ENCODE assay signal across 21 cellular contexts in the genomic region with DNA sequence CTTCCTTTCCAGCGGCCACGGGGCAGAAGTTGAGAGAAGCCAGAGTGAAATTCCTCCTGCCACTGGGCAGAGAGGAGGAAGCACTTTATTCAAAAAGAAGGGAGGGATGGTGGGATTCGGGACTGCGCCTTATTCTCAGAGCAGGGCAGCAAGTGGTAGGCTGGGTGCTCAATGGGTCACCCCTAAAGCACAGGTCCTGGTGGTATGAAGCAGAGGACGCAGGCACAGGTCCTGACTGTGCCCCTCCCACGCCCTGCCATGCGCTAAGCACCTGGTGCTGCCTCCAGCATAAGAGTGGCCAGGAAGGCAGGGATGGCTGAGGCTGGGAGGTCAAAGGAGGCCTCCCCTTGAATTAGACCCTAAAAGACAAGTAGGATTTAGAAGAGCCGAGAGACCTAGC. TPM values are rescaled to one million over a fixed set of nuclear protein-coding genes. Genes with fewer than 3 reads are reported as not detected.
DNase-seq lines count a peak whose midpoint lies in the region; ATAC-seq and TF ChIP-seq lines count a peak whose summit lies in the region.
"Had no signal": no experiment of that assay in that cellular context is flagged by ENCODE, and none has a peak within 500 bp of the region (broad histone marks: within the 10 kb centered on the region; RNA-seq: fewer than 3 reads in every experiment).

No MANE protein-coding gene starts in this region.

- H3K9me3 ChIP-seq in SK-N-SH (no peaks in the 10 kb centered on the region), neuronal stem cell (replicated peaks in 1 of 2; ENCODE audit: control insufficient read depth in 2 of 2, insufficient read depth in 1 of 2, low read depth in 1 of 2, low read length in 2 of 2) (no peaks in the 10 kb centered on the region), lower lobe of right lung (no peaks in the 10 kb centered on the region)
- H3K9me3 ChIP-seq: Peyer's patch had no signal

- H2AK5ac ChIP-seq in neuronal stem cell (ENCODE audit: low read depth, low read length): no peak overlapping the region

- H3K79me2 ChIP-seq in SK-N-SH (ENCODE audit: insufficient read depth): no peaks in the 10 kb centered on the region

- H3K4me2 ChIP-seq in SK-N-SH (no peak overlapping the region), neuronal stem cell (ENCODE audit: insufficient read depth, low read length, poor library complexity, severe bottlenecking) (no peak overlapping the region)

- no peak for TF ChIP-seq RAD21 in SK-N-SH (IDR thresholded peaks at IDR 0.05; ENCODE audit: low read length)

- H4K91ac ChIP-seq in neuronal stem cell (ENCODE audit: low read depth, low read length, poor library complexity): no peak overlapping the region

- H3K9me2 ChIP-seq in SK-N-SH: no peaks in the 10 kb centered on the region

- no peak overlapping the region for H3K14ac ChIP-seq in neuronal stem cell (ENCODE audit: low read length)

- POLR2A ChIA-PET in SK-N-SH (lab: Yijun Ruan, JAX): no interaction called here

- H2BK15ac ChIP-seq in neuronal stem cell (ENCODE audit: low read length): peak overlapping the region; percentile 19

- no peak for TF ChIP-seq EP300 in SK-N-SH (IDR thresholded peaks at IDR 0.05; ENCODE audit: borderline replicate concordance in 1 of 2, low read depth in 1 of 2, low read length in 1 of 2)

- no peaks in the 10 kb centered on the region for H4K20me1 ChIP-seq in SK-N-SH (ENCODE audit: insufficient read depth)

- H4K8ac ChIP-seq in neuronal stem cell (ENCODE audit: low read depth, low read length): no peak overlapping the region

- no peak overlapping the region for H2BK120ac ChIP-seq in neuronal stem cell (ENCODE audit: low read depth, low read length)

- H3K27me3 ChIP-seq in SK-N-SH (ENCODE audit: insufficient read depth) (peaks cover 40% of the 10 kb centered on the region), H7 (ENCODE audit: control insufficient read depth, insufficient read depth, low read length) (peaks cover 33% of the 10 kb centered on the region), neuronal stem cell (ENCODE audit: control insufficient read depth in 3 of 3, insufficient read depth in 3 of 3, low read depth in 1 of 3, low read length in 3 of 3) (peaks cover 0 to 88% (median 57%) of the 10 kb centered on the region in 3 experiments), lower lobe of right lung (ENCODE audit: low read depth) (peaks cover 78% of the 10 kb centered on the region)

- H3K9ac ChIP-seq in SK-N-SH: no peak overlapping the region
- no peak overlapping the region for H3K9ac ChIP-seq in neuronal stem cell (ENCODE audit: low read depth, low read length, poor library complexity)
- H3K9ac ChIP-seq: GM23248 had no signal

- H2AFZ ChIP-seq in SK-N-SH (ENCODE audit: low read depth) (no peak overlapping the region), neuronal stem cell (ENCODE audit: low read length) (no peak overlapping the region)
- H2AFZ ChIP-seq: GM23248 had no signal

- peaks cover 0 to 4% of the 10 kb centered on the region in 2 experiments; a peak in 1 of 4 replicates for H3K4me1 ChIP-seq in SK-N-SH (ENCODE audit: control insufficient read depth in 1 of 2, insufficient read depth in 2 of 2, low read depth in 1 of 2, low read length in 1 of 2)
- peaks cover 4 to 10% of the 10 kb centered on the region in 2 donors for H3K4me1 ChIP-seq in neuronal stem cell (ENCODE audit: control insufficient read depth in 2 of 2, insufficient read depth in 1 of 2, low read depth in 1 of 2, low read length in 2 of 2)
- peaks cover 12% of the 10 kb centered on the region for H3K4me1 ChIP-seq in lower lobe of right lung

- 51% methylated on average over 5 of the region's 8 CpGs for WGBS in SK-N-SH (ENCODE audit: low lambda C conversion rate)
- no CpG with 5 or more reads among the region's 8 CpGs for WGBS in neuronal stem cell (ENCODE audit: extremely low coverage in 2 of 2, insufficient read length in 2 of 2, insufficient replicate concordance in 1 of 2), 2 donors

- no peak overlapping the region for H3K4me3 ChIP-seq in SK-N-SH (ENCODE audit: low read depth in 2 of 2, low read length in 1 of 2)
- no peak overlapping the region for H3K4me3 ChIP-seq in H7 (ENCODE audit: insufficient read depth, low read depth, low read length)
- no peak overlapping the region for H3K4me3 ChIP-seq in neuronal stem cell (ENCODE audit: low read length in 2 of 2)
- no peak overlapping the region for H3K4me3 ChIP-seq in lower lobe of right lung
- H3K4me3 ChIP-seq: GM12878, GM23248, Peyer's patch had no signal

- no peak overlapping the region for H2BK5ac ChIP-seq in neuronal stem cell (ENCODE audit: low read length)

- H3F3A ChIP-seq in SK-N-SH (replicated peaks; ENCODE audit: insufficient read depth): no peaks in the 10 kb centered on the region

- ATAC-seq in SK-N-SH treated with all-trans-retinoic acid at 6 μM for 48 hours: no peak
- ATAC-seq in lower lobe of right lung: no peak
- ATAC-seq in HG02588 (IDR thresholded peaks at IDR 0.05; ENCODE audit: unreplicated experiment): no peak
- ATAC-seq: GM12878 had no signal

- DNase-seq in SK-N-SH (peak; percentile 19), H7 (peak; percentile 58), ecto neural progenitor cell (ENCODE audit: low spot score) (peak; percentile 40), neuronal stem cell (ENCODE audit: low spot score) (no peak), lower lobe of right lung (no peak), GM20000 (ENCODE audit: low spot score) (no peak)
- DNase-seq: C1 segment of cervical spinal cord, DMS79, GM23248, KG1, NCI-H1092, NCI-H1694, NCI-H2107, NCI-H226, NCI-H526 treated with DMSO at 0.1 percent for 48 hours, SHP77 had no signal

- TF ChIP-seq CTCF in SK-N-SH (IDR thresholded peaks at IDR 0.05): no peak
- TF ChIP-seq CTCF in lower lobe of right lung (IDR thresholded peaks at IDR 0.05): no peak
- TF ChIP-seq CTCF in GM20000 (IDR thresholded peaks at IDR 0.05; ENCODE audit: extremely low read depth, missing control alignments): no peak

- CTCF ChIA-PET in SK-N-SH (lab: Yijun Ruan, JAX): interaction anchor here (1.9 to 11.2 kb wide), 3 partner anchors 13 to 385 kb away, joined by 7 to 204 read pairs (median 85); no protein-coding TSS in a partner anchor

- no peak overlapping the region for H2BK12ac ChIP-seq in neuronal stem cell (ENCODE audit: low read length)

- no peak overlapping the region for H3K4ac ChIP-seq in neuronal stem cell (ENCODE audit: low read length)

- intact Hi-C loops in lower lobe of right lung (cut with DNase I): no loop called here

- H3K36me3 ChIP-seq in SK-N-SH (replicated peaks in 1 of 2; ENCODE audit: control insufficient read depth in 1 of 2, insufficient read depth in 2 of 2, low read length in 1 of 2) (no peaks in the 10 kb centered on the region), H7 (replicated peaks; ENCODE audit: control insufficient read depth, insufficient read depth, low read length) (no peaks in the 10 kb centered on the region), neuronal stem cell (replicated peaks in 1 of 2; ENCODE audit: control insufficient read depth in 2 of 2, insufficient read depth in 2 of 2, low read length in 2 of 2) (no peaks in the 10 kb centered on the region), lower lobe of right lung (no peaks in the 10 kb centered on the region)
- H3K36me3 ChIP-seq: Peyer's patch had no signal

- H3K23ac ChIP-seq in neuronal stem cell (ENCODE audit: low read depth, low read length, poor library complexity): no peak overlapping the region

- H3K27ac ChIP-seq in SK-N-SH (ENCODE audit: low read depth in 2 of 2, low read length in 1 of 2) (no peak overlapping the region), neuronal stem cell (replicated peaks; ENCODE audit: low read length) (no peak overlapping the region), lower lobe of right lung (no peak overlapping the region)
- H3K27ac ChIP-seq: GM23248, Peyer's patch had no signal

- peak overlapping the region; percentile 67 for H3K18ac ChIP-seq in neuronal stem cell (ENCODE audit: low read length)

- H3K79me1 ChIP-seq in neuronal stem cell (ENCODE audit: low read depth, low read length): no peaks in the 10 kb centered on the region

TF ChIP-seq in SK-N-SH, 30 proteins besides CTCF, POLR2A, EP300 and RAD21 (continues in another document):
- TF ChIP-seq, protein P1, sequence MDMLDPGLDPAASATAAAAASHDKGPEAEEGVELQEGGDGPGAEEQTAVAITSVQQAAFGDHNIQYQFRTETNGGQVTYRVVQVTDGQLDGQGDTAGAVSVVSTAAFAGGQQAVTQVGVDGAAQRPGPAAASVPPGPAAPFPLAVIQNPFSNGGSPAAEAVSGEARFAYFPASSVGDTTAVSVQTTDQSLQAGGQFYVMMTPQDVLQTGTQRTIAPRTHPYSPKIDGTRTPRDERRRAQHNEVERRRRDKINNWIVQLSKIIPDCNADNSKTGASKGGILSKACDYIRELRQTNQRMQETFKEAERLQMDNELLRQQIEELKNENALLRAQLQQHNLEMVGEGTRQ (IDR thresholded peaks at IDR 0.05; ENCODE audit: borderline replicate concordance, low read depth, low read length): no peak

TF ChIP-seq in SK-N-SH treated with all-trans-retinoic acid at 6 μM for 48 hours, 23 proteins besides CTCF, POLR2A, EP300 and RAD21 (continues in another document):
- TF ChIP-seq ZFP30 (CRISPR knock-in tag; IDR thresholded peaks at IDR 0.05): no peak
- no peak for TF ChIP-seq GLIS3 (CRISPR knock-in tag; IDR thresholded peaks at IDR 0.05)
- TF ChIP-seq ARNTL (CRISPR knock-in tag; IDR thresholded peaks at IDR 0.05; ENCODE audit: borderline replicate concordance, low read depth): no peak
- TF ChIP-seq SNAI2 (CRISPR knock-in tag; IDR thresholded peaks at IDR 0.05): no peak
- TF ChIP-seq, protein P2, sequence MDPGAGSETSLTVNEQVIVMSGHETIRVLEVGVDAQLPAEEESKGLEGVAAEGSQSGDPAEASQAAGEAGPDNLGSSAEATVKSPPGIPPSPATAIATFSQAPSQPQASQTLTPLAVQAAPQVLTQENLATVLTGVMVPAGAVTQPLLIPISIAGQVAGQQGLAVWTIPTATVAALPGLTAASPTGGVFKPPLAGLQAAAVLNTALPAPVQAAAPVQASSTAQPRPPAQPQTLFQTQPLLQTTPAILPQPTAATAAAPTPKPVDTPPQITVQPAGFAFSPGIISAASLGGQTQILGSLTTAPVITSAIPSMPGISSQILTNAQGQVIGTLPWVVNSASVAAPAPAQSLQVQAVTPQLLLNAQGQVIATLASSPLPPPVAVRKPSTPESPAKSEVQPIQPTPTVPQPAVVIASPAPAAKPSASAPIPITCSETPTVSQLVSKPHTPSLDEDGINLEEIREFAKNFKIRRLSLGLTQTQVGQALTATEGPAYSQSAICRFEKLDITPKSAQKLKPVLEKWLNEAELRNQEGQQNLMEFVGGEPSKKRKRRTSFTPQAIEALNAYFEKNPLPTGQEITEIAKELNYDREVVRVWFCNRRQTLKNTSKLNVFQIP (CRISPR knock-in tag; IDR thresholded peaks at IDR 0.05; ENCODE audit: borderline replicate concordance, low read depth): no peak
- no peak for TF ChIP-seq ZNF70 (CRISPR knock-in tag; IDR thresholded peaks at IDR 0.05)
- no peak for TF ChIP-seq TCF4 (CRISPR knock-in tag; IDR thresholded peaks at IDR 0.05; ENCODE audit: borderline replicate concordance)
- TF ChIP-seq ZFP3 (CRISPR knock-in tag; IDR thresholded peaks at IDR 0.05): no peak

RNA-seq across cellular contexts. Expression of a gene that starts 4.9 kb away (rescaled TPM):
- polyA plus RNA-seq in SK-N-SH (2012; rRNA removed): not detected in 2 replicates
- polyA plus RNA-seq in SK-N-SH (2012; cell fraction: cytosol; rRNA removed): not detected in 2 replicates
- 0.04 and 0.05 TPM in 2 replicates for polyA plus RNA-seq in SK-N-SH (2012; cell fraction: nucleus; rRNA removed)
- total RNA-seq in H7 (2014; rRNA removed; shearing (Covaris generic)): 23.9 and 35.3 TPM in 2 replicates
- 0.20 TPM for polyA plus RNA-seq in neuronal stem cell (2013, experiment 1 of 2)
- 0.22 TPM for polyA plus RNA-seq in neuronal stem cell (2013, experiment 2 of 2)
- not detected for total RNA-seq in lower lobe of right lung
- total RNA-seq: M059J, Peyer's patch had no signal

Comparison
In these comparisons a context has a peak if more than half of its experiments do, and no peak if none do; other contexts are left out.
1. DNase-seq: peak in SK-N-SH (single experiment), H7 (single experiment) and ecto neural progenitor cell (single experiment); none in neuronal stem cell (single experiment), lower lobe of right lung (single experiment) and GM20000 (single experiment).
2. RNA of a gene that starts 4.9 kb away (total RNA-seq): 23.9 to 35.3 TPM in H7; not detected in lower lobe of right lung (single experiment); every median in the first group is over 10 times any median in the second.